In the genomic region with DNA sequence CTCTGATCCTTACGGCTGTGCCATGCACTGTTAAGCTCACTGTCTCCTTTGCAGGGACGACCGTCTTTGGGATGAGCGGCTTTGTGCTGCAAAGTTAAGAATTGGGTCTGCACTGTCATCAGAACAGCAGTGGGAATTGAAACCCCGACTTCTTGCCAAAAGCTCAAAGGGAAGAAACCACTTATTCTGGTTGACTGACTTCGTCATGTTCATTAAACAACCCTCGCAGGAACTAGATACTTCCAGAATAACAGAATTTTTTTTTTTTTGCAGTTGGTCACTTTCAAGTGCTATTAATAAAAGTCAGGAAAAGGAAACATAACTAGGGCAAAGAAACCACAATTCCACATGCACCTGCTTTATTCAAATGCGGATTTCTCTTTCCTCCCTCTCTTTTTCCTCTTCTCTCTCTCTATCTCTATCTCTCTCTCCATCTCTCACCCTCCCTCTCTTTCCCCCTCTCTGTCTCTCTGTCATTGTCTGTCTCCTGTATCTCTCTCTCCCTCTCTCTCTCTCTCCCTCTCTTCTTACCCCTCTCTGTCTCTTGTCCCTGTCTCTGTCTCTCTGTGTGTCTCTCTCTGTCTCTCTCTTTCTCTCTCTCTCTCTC, we compare ENCODE assay signal across 11 cellular contexts. TPM values are rescaled to one million over a fixed set of nuclear protein-coding genes. Genes with fewer than 3 reads are reported as not detected.
DNase-seq lines count a peak whose midpoint lies in the region; ATAC-seq, FAIRE-seq and TF ChIP-seq lines count a peak whose summit lies in the region.
"Had no signal": no experiment of that assay in that cellular context is flagged by ENCODE, and none has a peak within 500 bp of the region (broad histone marks: within the 10 kb centered on the region; RNA-seq: fewer than 3 reads in every experiment).

No MANE protein-coding gene starts in this region.

- no peak overlapping the region for H3K9ac ChIP-seq in KMS-11

- H3K36me3 ChIP-seq in KMS-11 (ENCODE audit: insufficient read depth) (no peaks in the 10 kb centered on the region), hepatocyte (replicated peaks; ENCODE audit: insufficient read depth, low read depth) (no peaks in the 10 kb centered on the region)
- H3K36me3 ChIP-seq: HAP-1 had no signal

- no peak for TF ChIP-seq CTCF in KMS-11 (conservative IDR thresholded peaks at IDR 0.05; ENCODE audit: low read depth, low read length)
- TF ChIP-seq CTCF in hepatocyte (IDR thresholded peaks at IDR 0.05; ENCODE audit: poor library complexity), result no peak

- H3K27me3 ChIP-seq in KMS-11 (ENCODE audit: insufficient read depth, low read depth), result no peaks in the 10 kb centered on the region
- H3K27me3 ChIP-seq in hepatocyte, result no peaks in the 10 kb centered on the region

- no peak for TF ChIP-seq POLR2A in GM12892 (IDR thresholded peaks at IDR 0.05; ENCODE audit: low read depth, low read length)

- no peak overlapping the region for H3K4me3 ChIP-seq in KMS-11 (IDR thresholded peaks at IDR 0.05; ENCODE audit: insufficient read depth, low read depth, low read length)
- H3K4me3 ChIP-seq in hepatocyte, result no peak overlapping the region
- H3K4me3 ChIP-seq: HAP-1 had no signal

- H3K79me2 ChIP-seq in KMS-11 (ENCODE audit: insufficient read depth, low read depth), result no peaks in the 10 kb centered on the region
- H3K79me2 ChIP-seq in hepatocyte, result no peaks in the 10 kb centered on the region

- no peak for FAIRE-seq in GM12892 (lab: Jason Lieb, UNC)

- 71% methylated on average over 8 of the region's 8 CpGs for WGBS in hepatocyte (ENCODE audit: low lambda C conversion rate, missing lambda C conversion rate)

- H3K27ac ChIP-seq in KMS-11 (no peak overlapping the region), hepatocyte (no peak overlapping the region)

- peak; percentile 65 for DNase-seq in SIG-M5 treated with dmso at 0.1 percent for 504 hours (lab: John Stamatoyannopoulos, UW; ENCODE audit: unreplicated experiment)
- DNase-seq in SIG-M5 (lab: John Stamatoyannopoulos, UW), result no peak
- DNase-seq in retina, result peak; percentile 18
- DNase-seq in hepatocyte (ENCODE audit: low spot score), result no peak
- no peak for DNase-seq in NCI-H187 (lab: John Stamatoyannopoulos, UW)
- DNase-seq in GM12892 (ENCODE audit: insufficient read length), result no peak
- DNase-seq: NCI-H524 treated with DMSO at 0.1 percent for 48 hours had no signal

- no peaks in the 10 kb centered on the region for H3K9me3 ChIP-seq in hepatocyte (ENCODE audit: low read depth)
- H3K9me3 ChIP-seq: HAP-1 had no signal

- no peak overlapping the region; the same call in 1 of the 2 replicates for H2AFZ ChIP-seq in KMS-11 (ENCODE audit: low read depth)
- H2AFZ ChIP-seq in hepatocyte, result no peak overlapping the region

- H3K4me2 ChIP-seq in KMS-11, result peak overlapping the region; percentile 29; the same call in 1 of the 2 replicates
- no peak overlapping the region for H3K4me2 ChIP-seq in hepatocyte

- H4K20me1 ChIP-seq in KMS-11 (ENCODE audit: insufficient read depth), result no peaks in the 10 kb centered on the region
- H4K20me1 ChIP-seq in hepatocyte (ENCODE audit: insufficient read depth, poor library complexity, severe bottlenecking), result no peaks in the 10 kb centered on the region

- peaks cover 20% of the 10 kb centered on the region for H3K4me1 ChIP-seq in KMS-11 (ENCODE audit: low read depth, poor library complexity, severe bottlenecking)
- no peaks in the 10 kb centered on the region for H3K4me1 ChIP-seq in hepatocyte (ENCODE audit: insufficient read depth)
- H3K4me1 ChIP-seq: HAP-1 had no signal

- H3K9me2 ChIP-seq in hepatocyte (replicated peaks; ENCODE audit: insufficient read depth), result no peaks in the 10 kb centered on the region

- peak; percentile 44 for ATAC-seq in HG02571 (IDR thresholded peaks at IDR 0.05; ENCODE audit: unreplicated experiment)

RNA-seq across cellular contexts. Expression of gene GLT1D1, which starts 12.3 kb away (rescaled TPM):
- 0.92 and 1.8 TPM in 2 replicates for total RNA-seq in hepatocyte
- 1.1 and 1.9 TPM in 2 replicates for polyA plus RNA-seq in hepatocyte
- polyA plus RNA-seq in GM12892 (2012; ENCODE audit: missing spikeins), result 5.3 TPM
- polyA plus RNA-seq: AG04450 had no signal

RNA-seq across cellular contexts. Expression of gene SLC15A4, which starts 17.2 kb away (rescaled TPM):
- 34.6 and 48.5 TPM in 2 replicates for total RNA-seq in hepatocyte
- 29.9 and 33.6 TPM in 2 replicates for polyA plus RNA-seq in hepatocyte
- 84.2 TPM for polyA plus RNA-seq in GM12892 (2012; ENCODE audit: missing spikeins)

Comparison
In these comparisons a context has a peak if more than half of its experiments do, and no peak if none do; other contexts are left out.
1. DNase-seq: peak in SIG-M5 treated with dmso at 0.1 percent for 504 hours (single experiment) and retina (single experiment); none in SIG-M5 (single experiment), hepatocyte (single experiment), NCI-H187 (0 of 2) and GM12892 (single experiment).